8 cellular contexts compared by ENCODE assay signal in the genomic region with DNA sequence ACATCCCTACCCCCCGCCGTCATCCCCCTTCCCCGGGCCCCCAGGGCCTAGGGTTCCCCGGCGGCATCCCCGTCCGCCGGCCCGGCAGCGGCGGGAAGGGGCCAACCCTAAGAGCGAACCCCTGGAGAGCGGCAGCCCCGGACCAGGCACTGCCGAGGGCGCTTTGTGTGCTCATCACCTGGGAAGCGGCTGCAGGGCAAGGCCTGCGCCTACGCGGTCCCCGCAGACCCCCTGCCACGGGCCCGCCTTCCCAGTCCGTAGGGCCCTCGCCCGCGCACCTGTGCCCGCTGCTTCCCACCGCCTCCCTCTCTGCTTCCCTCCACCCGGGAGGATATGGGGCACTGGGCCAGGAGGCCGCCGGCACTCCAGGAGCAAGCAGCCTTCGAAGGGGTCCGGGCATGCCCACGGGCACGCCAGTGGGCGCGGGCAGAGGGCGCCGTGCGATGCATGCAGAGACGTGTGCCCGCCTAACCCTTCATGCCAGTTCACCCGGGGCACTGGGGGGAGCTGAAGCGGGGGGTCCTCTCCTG. TPM values are rescaled to one million over a fixed set of nuclear protein-coding genes. Genes with fewer than 3 reads are reported as not detected.
DNase-seq lines count a peak whose midpoint lies in the region; ATAC-seq and TF ChIP-seq lines count a peak whose summit lies in the region.

No MANE protein-coding gene starts in this region.

- intact Hi-C loops in heart right ventricle (cut with DNase I) (loop anchor here in 2 of 10 donors (2.0 kb wide), 2 partner anchors 47 to 163 kb away; no protein-coding TSS in a partner anchor), left cardiac atrium (cut with DNase I) (loop anchor here in 1 of 2 donors (2.0 kb wide), 1 partner anchor 163 kb away; no protein-coding TSS in a partner anchor), thyroid gland (cut with DNase I) (no loop called here)

- ATAC-seq in heart right ventricle = peak in 1 of 8 donors; percentile 0
- no peak for ATAC-seq in left cardiac atrium

- DNase-seq in heart right ventricle (peak in 1 of 2 donors; percentile 36), left cardiac atrium (no peak), immature natural killer cell (no peak), thyroid gland (peak; percentile 18 to 26), retina (no peak), iPS-NIHi7 (ENCODE audit: extremely low spot score) (no peak), AML-193 (lab: John Stamatoyannopoulos, UW) (no peak)

- H3K36me3 Mint-ChIP-seq in immature natural killer cell = peaks cover 0 to 8% (median 5%) of the 10 kb centered on the region in 3 donors

- 4 to 23% methylated on average over 14 to 44 of the region's 45 CpGs for WGBS in heart right ventricle, 2 donors
- WGBS in thyroid gland, 2 donors = 27% methylated on average over 3 of the region's 45 CpGs; no CpG with 5 or more reads in 1 of the 2 donors

- H3K27me3 ChIP-seq in heart right ventricle = no peaks in the 10 kb centered on the region
- no peaks in the 10 kb centered on the region for H3K27me3 ChIP-seq in thyroid gland

- H3K9me3 ChIP-seq in heart right ventricle = peaks cover 0 to 10% (median 0%) of the 10 kb centered on the region in 11 donors
- H3K9me3 ChIP-seq in thyroid gland = no peaks in the 10 kb centered on the region

- no peak for TF ChIP-seq POLR2A in thyroid gland (IDR thresholded peaks at IDR 0.05)

- H3K27ac Mint-ChIP-seq in immature natural killer cell = peak overlapping the region; percentile 86 to 99 (median 98)

- H3K36me3 ChIP-seq in heart right ventricle = peaks cover 0 to 15% (median 7%) of the 10 kb centered on the region in 9 donors
- H3K36me3 ChIP-seq in thyroid gland = peaks cover 0 to 6% of the 10 kb centered on the region in 2 donors

- H3K4me1 ChIP-seq in heart right ventricle (peaks cover 9 to 51% (median 44%) of the 10 kb centered on the region in 9 donors), thyroid gland (peaks cover 11 to 25% of the 10 kb centered on the region in 2 donors)

- no peak for TF ChIP-seq CTCF in heart right ventricle (IDR thresholded peaks at IDR 0.05)
- TF ChIP-seq CTCF in VCaP (conservative IDR thresholded peaks at IDR 0.05) = no peak
- no peak for TF ChIP-seq CTCF in thyroid gland (IDR thresholded peaks at IDR 0.05)

- H3K4me1 Mint-ChIP-seq in immature natural killer cell = peaks cover 36 to 50% of the 10 kb centered on the region in 2 donors

- H3K4me3 Mint-ChIP-seq in immature natural killer cell = peak overlapping the region; percentile 85 to 93 (median 88)

- H3K4me3 ChIP-seq in heart right ventricle = peak overlapping the region; percentile 54 to 92 (median 86)
- H3K4me3 ChIP-seq in thyroid gland (replicated peaks in 1 of 3) = peak overlapping the region in 2 of 3 donors; percentile 20 to 28

- peak overlapping the region; percentile 61 to 98 (median 93) for H3K27ac ChIP-seq in heart right ventricle
- peak overlapping the region; percentile 16; the same call in 1 of the 2 replicates for H3K27ac ChIP-seq in VCaP
- H3K27ac ChIP-seq in thyroid gland = peak overlapping the region in 2 of 3 donors; percentile 17 to 87

- H3K27me3 Mint-ChIP-seq in immature natural killer cell (ENCODE audit: low read depth in 3 of 3) = peaks cover 34 to 43% (median 41%) of the 10 kb centered on the region in 3 donors

- H3K9me3 Mint-ChIP-seq in immature natural killer cell = peaks cover 0 to 3% (median 0%) of the 10 kb centered on the region in 6 donors

RNA-seq across cellular contexts. Expression of a gene that starts 2.6 kb away (rescaled TPM):
- total RNA-seq in heart right ventricle = 100 to 1,000 TPM; 139 to 288 (median 181) TPM
- polyA plus RNA-seq in heart right ventricle = 100 to 1,000 TPM; 368 to 442 TPM
- total RNA-seq in left cardiac atrium = 100 to 1,000 TPM; 406 to 476 TPM
- polyA plus RNA-seq in immature natural killer cell = 1,000 to 10,000 TPM in 1 of 3 donors, 100 to 1,000 TPM in 2; 135 to 1,231 (median 241) TPM
- total RNA-seq in thyroid gland = 100 to 1,000 TPM; 143 to 553 (median 291) TPM

RNA-seq across cellular contexts. Expression of a gene that starts 7.3 kb away (rescaled TPM):
- total RNA-seq in heart right ventricle (10 to 100 TPM; 47.8 to 74.1 (median 59.6) TPM), left cardiac atrium (10 to 100 TPM; 54.5 to 70.9 TPM), thyroid gland (10 to 100 TPM; 36.5 to 71.6 (median 57.2) TPM)
- polyA plus RNA-seq in heart right ventricle (100 to 1,000 TPM in 1 of 2 donors, 10 to 100 TPM in 1; 54.8 to 170 TPM), immature natural killer cell (10 to 100 TPM; 27.2 to 31.2 (median 28.9) TPM)

RNA-seq across cellular contexts. Expression of a gene that starts 26.3 kb away (rescaled TPM):
- total RNA-seq in heart right ventricle (1,000 to 10,000 TPM; 1,543 to 2,503 (median 1,867) TPM), left cardiac atrium (1,000 to 10,000 TPM; 2,090 to 2,230 TPM), thyroid gland (1,000 to 10,000 TPM; 1,199 to 6,548 (median 3,258) TPM)
- polyA plus RNA-seq in heart right ventricle (1,000 to 10,000 TPM; 2,102 to 7,085 TPM), immature natural killer cell (1,000 to 10,000 TPM; 2,085 to 3,021 (median 2,819) TPM)

RNA-seq across cellular contexts. Expression of a gene that starts 37.2 kb away (rescaled TPM):
- total RNA-seq in heart right ventricle (10 to 100 TPM; 35.2 to 57.1 (median 46.9) TPM), left cardiac atrium (10 to 100 TPM; 41.9 to 42.8 TPM), thyroid gland (10 to 100 TPM; 40.7 to 92.9 (median 61.6) TPM)
- polyA plus RNA-seq in heart right ventricle (10 to 100 TPM; 27.2 to 55.0 TPM), immature natural killer cell (10 to 100 TPM; 14.1 to 21.1 (median 17.8) TPM)

RNA-seq across cellular contexts. Expression of a gene that starts 39.5 kb away (rescaled TPM):
- total RNA-seq in heart right ventricle (10 to 100 TPM; 28.4 to 42.6 (median 33.7) TPM), left cardiac atrium (10 to 100 TPM; 36.6 to 41.2 TPM), thyroid gland (10 to 100 TPM; 41.1 to 75.9 (median 59.0) TPM)
- polyA plus RNA-seq in heart right ventricle (100 to 1,000 TPM in 1 of 2 donors, 10 to 100 TPM in 1; 38.2 to 112 TPM), immature natural killer cell (10 to 100 TPM; 24.9 to 39.2 (median 32.4) TPM)

Comparison
In these comparisons a context has a peak if more than half of its experiments do, and no peak if none do; other contexts are left out.
1. DNase-seq: peak in thyroid gland (2 of 2); none in left cardiac atrium (single experiment), immature natural killer cell (0 of 3), retina (single experiment), iPS-NIHi7 (single experiment) and AML-193 (0 of 2).
2. H3K27ac ChIP-seq: peak in every context shown above with its lines; median percentile 93 in heart right ventricle; 52 in thyroid gland; 16 in VCaP.